In genomic region chr16:88782454-88783390, GRCh38 we compare ENCODE assay signal across 8 cellular contexts. TPM values are rescaled to one million over a fixed set of nuclear protein-coding genes. Genes with fewer than 3 reads are reported as not detected.
DNase-seq lines count a peak whose midpoint lies in the region; ATAC-seq, FAIRE-seq and TF ChIP-seq lines count a peak whose summit lies in the region.

No MANE protein-coding gene starts in this region.

- H3K4me3 ChIP-seq in CD8-positive, alpha-beta memory T cell (ENCODE audit: low read length), result peak overlapping the region; percentile 40
- H3K4me3 ChIP-seq in HepG2 (replicated peaks in 1 of 3; ENCODE audit: insufficient read depth in 1 of 3, low read depth in 2 of 3, low read length in 3 of 3) (peak overlapping the region; percentile 73 to 87 (median 85)), BE2C (ENCODE audit: low read depth, low read length) (no peak overlapping the region)

- H3K27ac ChIP-seq in CD8-positive, alpha-beta memory T cell (ENCODE audit: low read depth, low read length), result peak overlapping the region; percentile 80
- peak overlapping the region; percentile 96 for H3K27ac ChIP-seq in RWPE1
- peak overlapping the region; percentile 46 for H3K27ac ChIP-seq in angular gyrus (ENCODE audit: low read depth, low read length)
- peak overlapping the region; percentile 70 for H3K27ac ChIP-seq in HepG2 (ENCODE audit: extremely low read length, insufficient read depth, low read length)

- DNase-seq in CD8-positive, alpha-beta memory T cell, result peak in 1 of 5 donors; percentile 32
- peak; percentile 95 for DNase-seq in RWPE1 (ENCODE audit: low spot score)
- no peak for DNase-seq in HepG2 (ENCODE audit: low spot score)
- DNase-seq in stimulated activated CD8-positive, alpha-beta memory T cell treated with anti-CD3 and anti-CD28 coated beads, Interleukin-4, amount 100 ng/mL, for 48 hours, result peak; percentile 84
- no peak for DNase-seq in OCI-M1 (lab: John Stamatoyannopoulos, UW)
- no peak for DNase-seq in BE2C

- H3K4me1 Mint-ChIP-seq in CD8-positive, alpha-beta memory T cell, result peaks cover 44 to 61% (median 48%) of the 10 kb centered on the region in 3 donors

- H3K27ac Mint-ChIP-seq in CD8-positive, alpha-beta memory T cell, result peak overlapping the region; percentile 90 to 99 (median 96)

- CTCF ChIA-PET in CD8-positive, alpha-beta memory T cell (lab: Charles Lee), result interaction anchor here (1.0 to 4.1 kb wide), 14 partner anchors 10 to 163 kb away, joined by 3 to 19 read pairs (median 4); partner anchors contain the start of genes APRT, CDT1, GALNS and TRAPPC2L
- CTCF ChIA-PET in RWPE1 (lab: Yijun Ruan, JAX), result interaction anchor here (0.6 to 7.5 kb wide), 7 partner anchors 12 to 44 kb away, joined by 3 to 55 read pairs (median 5); no protein-coding TSS in a partner anchor
- CTCF ChIA-PET in HepG2 (lab: Yijun Ruan, JAX; ENCODE audit: low intra/inter-chr PET ratio, low total read pairs), result no interaction called here

- peaks cover 57% of the 10 kb centered on the region for H3K79me2 ChIP-seq in HepG2 (ENCODE audit: insufficient read depth, low read length)

- peaks cover 0 to 2% (median 0%) of the 10 kb centered on the region in 3 donors for H3K36me3 Mint-ChIP-seq in CD8-positive, alpha-beta memory T cell

- TF ChIP-seq POLR2A in HepG2 (IDR thresholded peaks at IDR 0.05; ENCODE audit: insufficient read depth in 1 of 2, low read depth in 2 of 2, low read length in 2 of 2), result no peak; a peak in 1 of 4 replicates

- H3K9me3 Mint-ChIP-seq in CD8-positive, alpha-beta memory T cell, result no peaks in the 10 kb centered on the region

- BruUV-seq in HepG2 (replicated peaks; lab: Mats Ljungman, UMichigan), result no TSS peak

- peaks cover 57% of the 10 kb centered on the region for H3K4me1 ChIP-seq in CD8-positive, alpha-beta memory T cell (ENCODE audit: insufficient read depth, low read length)
- peaks cover 64% of the 10 kb centered on the region for H3K4me1 ChIP-seq in HepG2 (ENCODE audit: insufficient read depth, low read length)
- peaks cover 2% of the 10 kb centered on the region; the same call in 1 of the 2 replicates for H3K4me1 ChIP-seq in BE2C

- no peaks in the 10 kb centered on the region for H3K9me3 ChIP-seq in CD8-positive, alpha-beta memory T cell (ENCODE audit: low read length)
- H3K9me3 ChIP-seq in HepG2 (ENCODE audit: low read length) (no peaks in the 10 kb centered on the region), BE2C (no peaks in the 10 kb centered on the region)

- in situ Hi-C loops in HepG2 (cut with HindIII; ENCODE audit: extremely low pct_ligation_motif_present, low pct_unique_long_range_greater_than_20kb), result no loop called here

- no peaks in the 10 kb centered on the region for H3K27me3 Mint-ChIP-seq in CD8-positive, alpha-beta memory T cell

- peak overlapping the region; percentile 82 for H3K9ac ChIP-seq in HepG2 (ENCODE audit: insufficient read depth, low read depth, low read length)

- no peaks in the 10 kb centered on the region for H3K36me3 ChIP-seq in CD8-positive, alpha-beta memory T cell (ENCODE audit: insufficient read depth, low read length)
- H3K36me3 ChIP-seq in HepG2 (replicated peaks in 1 of 2; ENCODE audit: control insufficient read depth in 1 of 2, insufficient read depth in 2 of 2, low read length in 2 of 2) (0 out of 5 replicates have a peak, but pooled peaks cover 0 to 2% of the 10 kb centered on the region in 2 experiments), BE2C (no peaks in the 10 kb centered on the region)

- POLR2A ChIA-PET in CD8-positive, alpha-beta memory T cell (lab: Charles Lee), result interaction anchor here (1.0 to 4.7 kb wide), 6 partner anchors 20 to 74 kb away, joined by 5 to 19 read pairs (median 9); partner anchors contain the start of genes APRT, CDT1, GALNS and TRAPPC2L
- POLR2A ChIA-PET in RWPE1 (lab: Yijun Ruan, JAX; ENCODE audit: low non-redundant PET), result interaction anchor here (0.6 to 1.7 kb wide), 2 partner anchors 12 to 99 kb away, joined by 5 to 6 read pairs; no protein-coding TSS in a partner anchor
- POLR2A ChIA-PET in HepG2 (lab: Yijun Ruan, JAX), result interaction anchor here (1.2 to 5.4 kb wide), 9 partner anchors 9 to 29 kb away, joined by 3 to 36 read pairs (median 10); partner anchors contain the start of gene APRT

- no peak overlapping the region for H2AFZ ChIP-seq in HepG2 (ENCODE audit: low read length)

- ATAC-seq in HepG2, result no peak; the same call in 2 of the 3 replicates
- ATAC-seq in GM21526 (IDR thresholded peaks at IDR 0.05; ENCODE audit: low FRiP score, unreplicated experiment), result no peak

- WGBS in HepG2 (ENCODE audit: low lambda C conversion rate), result 42% methylated on average over 12 of the region's 16 CpGs

- FAIRE-seq in HepG2 (lab: Jason Lieb, UNC), result no peak

- no peaks in the 10 kb centered on the region for H3K27me3 ChIP-seq in CD8-positive, alpha-beta memory T cell (ENCODE audit: insufficient read depth, low read length, poor library complexity, severe bottlenecking)
- H3K27me3 ChIP-seq in HepG2 (ENCODE audit: control insufficient read depth in 1 of 2, insufficient read depth in 2 of 2, low read length in 2 of 2), result no peaks in the 10 kb centered on the region
- H3K27me3 ChIP-seq in BE2C, result peaks cover 29% of the 10 kb centered on the region

- TF ChIP-seq EP300 in HepG2 (IDR thresholded peaks at IDR 0.05; ENCODE audit: low read depth in 2 of 2, low read length in 2 of 2) (no peak), HepG2 (CRISPR knock-in tag; IDR thresholded peaks at IDR 0.05; ENCODE audit: borderline replicate concordance) (no peak)

- intact Hi-C loops in HepG2 (cut with micrococcal nuclease; ENCODE audit: unreplicated experiment), result no loop called here

- H4K20me1 ChIP-seq in HepG2 (ENCODE audit: insufficient read depth, low read length), result peaks cover 28% of the 10 kb centered on the region

- H3K4me2 ChIP-seq in HepG2 (ENCODE audit: low read depth, low read length), result peak overlapping the region; percentile 97

- peak overlapping the region; percentile 80 to 96 (median 85) for H3K4me3 Mint-ChIP-seq in CD8-positive, alpha-beta memory T cell

- TF ChIP-seq CTCF in RWPE1 (conservative IDR thresholded peaks at IDR 0.05; ENCODE audit: low read depth), result no peak
- no peak for TF ChIP-seq CTCF in HepG2 (CRISPR knock-in tag; IDR thresholded peaks at IDR 0.05)
- no peak for TF ChIP-seq CTCF in BE2C (IDR thresholded peaks at IDR 0.05; ENCODE audit: low read depth, low read length)

- TF ChIP-seq RAD21 in HepG2 (CRISPR knock-in tag; IDR thresholded peaks at IDR 0.05), result no peak

RNA-seq across cellular contexts. Expression of gene PIEZO1, which starts 2.3 kb away (rescaled TPM):
- total RNA-seq in CD8-positive, alpha-beta memory T cell, result 100 to 1,000 TPM; 215 to 230 TPM
- 58.4 TPM for polyA plus RNA-seq in CD8-positive, alpha-beta memory T cell
- total RNA-seq in HepG2 (2016; rRNA removed; fragmentation: Illumina TruSeq; extraction: Trizol), result 32.5 and 85.0 TPM in 2 replicates
- total RNA-seq in HepG2 (2016; cell fraction: cytosol; rRNA removed; fragmentation: Illumina TruSeq; extraction: Trizol; ENCODE audit: low read depth), result 42.1 and 42.4 TPM in 2 replicates
- total RNA-seq in HepG2 (2016; cell fraction: insoluble cytoplasmic fraction; rRNA removed; fragmentation: Illumina TruSeq; extraction: Trizol), result 27.7 and 89.8 TPM in 2 replicates
- total RNA-seq in HepG2 (2016; cell fraction: membrane; rRNA removed; fragmentation: Illumina TruSeq; extraction: Trizol), result 37.0 TPM in 2 replicates
- 117 and 146 TPM in 2 replicates for total RNA-seq in HepG2 (2016; cell fraction: nucleus; rRNA removed; fragmentation: Illumina TruSeq; extraction: Trizol)
- polyA plus RNA-seq in HepG2 (2011; rRNA removed), result 67.9 and 93.5 TPM in 2 replicates
- 42.8 and 69.2 TPM in 2 replicates for polyA plus RNA-seq in HepG2 (2011; cell fraction: cytosol; rRNA removed)
- 643 and 860 TPM in 2 replicates for polyA plus RNA-seq in HepG2 (2011; cell fraction: nucleus; rRNA removed)
- 52.4 and 78.3 TPM in 2 replicates for polyA plus RNA-seq in HepG2 (2012)
- 12.7 and 13.6 TPM in 2 replicates for polyA plus RNA-seq in HepG2 (2016; cell fraction: cytosol; fragmentation: Illumina TruSeq; extraction: Trizol; ENCODE audit: low read depth)
- 33.4 and 36.7 TPM in 2 replicates for polyA plus RNA-seq in HepG2 (2016; cell fraction: insoluble cytoplasmic fraction; fragmentation: Illumina TruSeq; extraction: Trizol; ENCODE audit: low read depth)
- polyA plus RNA-seq in HepG2 (2016; cell fraction: membrane; fragmentation: Illumina TruSeq; extraction: Trizol; ENCODE audit: low read depth), result 20.6 and 22.7 TPM in 2 replicates
- polyA plus RNA-seq in HepG2 (2016; cell fraction: nucleus; fragmentation: Illumina TruSeq; extraction: Trizol; ENCODE audit: insufficient read depth, low read depth), result 296 and 336 TPM in 2 replicates
- 101 and 184 TPM in 2 replicates for polyA minus RNA-seq in HepG2 (2011; rRNA and poly(A)+ RNA removed; ENCODE audit: low replicate concordance)
- 44.8 and 52.9 TPM in 2 replicates for polyA minus RNA-seq in HepG2 (2011; cell fraction: cytosol; rRNA and poly(A)+ RNA removed)
- 89.5 and 109 TPM in 2 replicates for polyA minus RNA-seq in HepG2 (2011; cell fraction: nucleus; rRNA and poly(A)+ RNA removed)
- 21.7 TPM for polyA plus RNA-seq in BE2C (2012; ENCODE audit: insufficient read depth, insufficient read length, low read depth)

RNA-seq across cellular contexts. Expression of gene CDT1, which starts 20.9 kb away (rescaled TPM):
- 100 to 1,000 TPM in 1 of 2 experiments, 10 to 100 TPM in 1; 97.6 to 106 TPM for total RNA-seq in CD8-positive, alpha-beta memory T cell
- polyA plus RNA-seq in CD8-positive, alpha-beta memory T cell, result 0.26 TPM
- 16.5 and 23.1 TPM in 2 replicates for total RNA-seq in HepG2 (2016; rRNA removed; fragmentation: Illumina TruSeq; extraction: Trizol)
- 14.3 and 18.2 TPM in 2 replicates for total RNA-seq in HepG2 (2016; cell fraction: cytosol; rRNA removed; fragmentation: Illumina TruSeq; extraction: Trizol; ENCODE audit: low read depth)
- 15.0 and 21.7 TPM in 2 replicates for total RNA-seq in HepG2 (2016; cell fraction: insoluble cytoplasmic fraction; rRNA removed; fragmentation: Illumina TruSeq; extraction: Trizol)
- 30.9 and 31.0 TPM in 2 replicates for total RNA-seq in HepG2 (2016; cell fraction: membrane; rRNA removed; fragmentation: Illumina TruSeq; extraction: Trizol)
- 12.6 and 18.8 TPM in 2 replicates for total RNA-seq in HepG2 (2016; cell fraction: nucleus; rRNA removed; fragmentation: Illumina TruSeq; extraction: Trizol)
- polyA plus RNA-seq in HepG2 (2011; rRNA removed), result 17.9 and 23.8 TPM in 2 replicates
- polyA plus RNA-seq in HepG2 (2011; cell fraction: cytosol; rRNA removed), result 15.0 and 37.3 TPM in 2 replicates
- 29.6 and 46.8 TPM in 2 replicates for polyA plus RNA-seq in HepG2 (2011; cell fraction: nucleus; rRNA removed)
- polyA plus RNA-seq in HepG2 (2012), result 13.5 and 17.6 TPM in 2 replicates
- polyA plus RNA-seq in HepG2 (2016; cell fraction: cytosol; fragmentation: Illumina TruSeq; extraction: Trizol; ENCODE audit: low read depth), result 18.5 and 24.2 TPM in 2 replicates
- polyA plus RNA-seq in HepG2 (2016; cell fraction: insoluble cytoplasmic fraction; fragmentation: Illumina TruSeq; extraction: Trizol; ENCODE audit: low read depth), result 22.4 and 29.0 TPM in 2 replicates
- polyA plus RNA-seq in HepG2 (2016; cell fraction: membrane; fragmentation: Illumina TruSeq; extraction: Trizol; ENCODE audit: low read depth), result 25.4 and 37.1 TPM in 2 replicates
- polyA plus RNA-seq in HepG2 (2016; cell fraction: nucleus; fragmentation: Illumina TruSeq; extraction: Trizol; ENCODE audit: insufficient read depth, low read depth), result 34.6 and 39.8 TPM in 2 replicates
- polyA minus RNA-seq in HepG2 (2011; rRNA and poly(A)+ RNA removed; ENCODE audit: low replicate concordance), result 25.0 and 71.0 TPM in 2 replicates
- polyA minus RNA-seq in HepG2 (2011; cell fraction: cytosol; rRNA and poly(A)+ RNA removed), result 28.6 and 52.8 TPM in 2 replicates
- polyA minus RNA-seq in HepG2 (2011; cell fraction: nucleus; rRNA and poly(A)+ RNA removed), result 6.7 and 8.8 TPM in 2 replicates
- polyA plus RNA-seq in BE2C (2012; ENCODE audit: insufficient read depth, insufficient read length, low read depth), result 27.8 TPM

RNA-seq across cellular contexts. Expression of gene APRT, which starts 29.0 kb away (rescaled TPM):
- total RNA-seq in CD8-positive, alpha-beta memory T cell, result 100 to 1,000 TPM; 338 to 348 TPM
- polyA plus RNA-seq in CD8-positive, alpha-beta memory T cell, result 490 TPM
- total RNA-seq in HepG2 (2016; rRNA removed; fragmentation: Illumina TruSeq; extraction: Trizol), result 242 and 274 TPM in 2 replicates
- 163 and 167 TPM in 2 replicates for total RNA-seq in HepG2 (2016; cell fraction: cytosol; rRNA removed; fragmentation: Illumina TruSeq; extraction: Trizol; ENCODE audit: low read depth)
- total RNA-seq in HepG2 (2016; cell fraction: insoluble cytoplasmic fraction; rRNA removed; fragmentation: Illumina TruSeq; extraction: Trizol), result 238 and 275 TPM in 2 replicates
- 188 and 208 TPM in 2 replicates for total RNA-seq in HepG2 (2016; cell fraction: membrane; rRNA removed; fragmentation: Illumina TruSeq; extraction: Trizol)
- total RNA-seq in HepG2 (2016; cell fraction: nucleus; rRNA removed; fragmentation: Illumina TruSeq; extraction: Trizol), result 99.7 and 110 TPM in 2 replicates
- polyA plus RNA-seq in HepG2 (2011; rRNA removed), result 155 and 210 TPM in 2 replicates
- polyA plus RNA-seq in HepG2 (2011; cell fraction: cytosol; rRNA removed), result 94.2 and 153 TPM in 2 replicates
- 101 and 126 TPM in 2 replicates for polyA plus RNA-seq in HepG2 (2011; cell fraction: nucleus; rRNA removed)
- 136 and 175 TPM in 2 replicates for polyA plus RNA-seq in HepG2 (2012)
- 172 and 184 TPM in 2 replicates for polyA plus RNA-seq in HepG2 (2016; cell fraction: cytosol; fragmentation: Illumina TruSeq; extraction: Trizol; ENCODE audit: low read depth)
- polyA plus RNA-seq in HepG2 (2016; cell fraction: insoluble cytoplasmic fraction; fragmentation: Illumina TruSeq; extraction: Trizol; ENCODE audit: low read depth), result 339 and 349 TPM in 2 replicates
- polyA plus RNA-seq in HepG2 (2016; cell fraction: membrane; fragmentation: Illumina TruSeq; extraction: Trizol; ENCODE audit: low read depth), result 196 and 203 TPM in 2 replicates
- 192 and 201 TPM in 2 replicates for polyA plus RNA-seq in HepG2 (2016; cell fraction: nucleus; fragmentation: Illumina TruSeq; extraction: Trizol; ENCODE audit: insufficient read depth, low read depth)
- polyA minus RNA-seq in HepG2 (2011; rRNA and poly(A)+ RNA removed; ENCODE audit: low replicate concordance), result 83.2 and 86.7 TPM in 2 replicates
- 75.3 and 84.8 TPM in 2 replicates for polyA minus RNA-seq in HepG2 (2011; cell fraction: cytosol; rRNA and poly(A)+ RNA removed)
- polyA minus RNA-seq in HepG2 (2011; cell fraction: nucleus; rRNA and poly(A)+ RNA removed), result 35.7 and 49.8 TPM in 2 replicates
- 391 TPM for polyA plus RNA-seq in BE2C (2012; ENCODE audit: insufficient read depth, insufficient read length, low read depth)

Comparison
In these comparisons a context has a peak if more than half of its experiments do, and no peak if none do; other contexts are left out.
1. DNase-seq: peak in RWPE1 (single experiment) and stimulated activated CD8-positive, alpha-beta memory T cell treated with anti-CD3 and anti-CD28 coated beads, Interleukin-4, amount 100 ng/mL, for 48 hours (single experiment); none in HepG2 (single experiment), OCI-M1 (single experiment) and BE2C (single experiment).
2. H3K27ac ChIP-seq: peak in every context shown above with its lines; median percentile 96 in RWPE1; 80 in CD8-positive, alpha-beta memory T cell; 70 in HepG2; 46 in angular gyrus.